In genomic region chr13:81540777-81541176, GRCh38 we compare ENCODE assay signal across 13 cellular contexts.
DNase-seq lines count a peak whose midpoint lies in the region; ATAC-seq and TF ChIP-seq lines count a peak whose summit lies in the region.
"Had no signal": no experiment of that assay in that cellular context is flagged by ENCODE, and none has a peak within 500 bp of the region (broad histone marks: within the 10 kb centered on the region; RNA-seq: fewer than 3 reads in every experiment).

No MANE protein-coding gene starts in this region.

- H3K36me3 Mint-ChIP-seq in stimulated activated effector memory CD8-positive, alpha-beta T cell treated with anti-CD3 and anti-CD28 coated beads, Interleukin-12 subunit alpha, Interleukin-12 subunit beta, amount 100 ng/mL, for 72 hours: no peaks in the 10 kb centered on the region
- H3K36me3 Mint-ChIP-seq: activated CD4-positive, alpha-beta memory T cell treated with anti-CD3 and anti-CD28 coated beads for 36 hours; activated naive CD8-positive, alpha-beta T cell treated with anti-CD3 and anti-CD28 coated beads, Interleukin-2, amount 10 ng/mL, durations not matched to agents 7 days and 5 days had no signal

- H3K27ac Mint-ChIP-seq in stimulated activated effector memory CD8-positive, alpha-beta T cell treated with anti-CD3 and anti-CD28 coated beads, Interleukin-12 subunit alpha, Interleukin-12 subunit beta, amount 100 ng/mL, for 72 hours: no peak overlapping the region
- H3K27ac Mint-ChIP-seq: activated CD4-positive, alpha-beta memory T cell treated with anti-CD3 and anti-CD28 coated beads for 36 hours; activated naive CD8-positive, alpha-beta T cell treated with anti-CD3 and anti-CD28 coated beads, Interleukin-2, amount 10 ng/mL, durations not matched to agents 7 days and 5 days had no signal

- peak; percentile 16 for DNase-seq in NCI-H748 (lab: John Stamatoyannopoulos, UW; ENCODE audit: unreplicated experiment)
- DNase-seq in NCI-H748 treated with DMSO at 0.1 percent for 48 hours (lab: John Stamatoyannopoulos, UW): no peak
- peak; percentile 57 for DNase-seq in OCI-M1 (lab: John Stamatoyannopoulos, UW)
- DNase-seq in epithelial cell of proximal tubule (ENCODE audit: low read depth): no peak
- peak; percentile 36 for DNase-seq in renal cortical epithelial cell (ENCODE audit: low read depth)
- no peak for DNase-seq in NCI-H2196 (lab: John Stamatoyannopoulos, UW; ENCODE audit: unreplicated experiment)
- no peak for DNase-seq in stimulated activated effector memory CD8-positive, alpha-beta T cell treated with anti-CD3 and anti-CD28 coated beads, Interleukin-12 subunit alpha, Interleukin-12 subunit beta, amount 100 ng/mL, for 72 hours (ENCODE audit: low spot score in 2 of 2)
- DNase-seq: activated CD4-positive, alpha-beta memory T cell treated with anti-CD3 and anti-CD28 coated beads for 36 hours; activated naive CD8-positive, alpha-beta T cell treated with anti-CD3 and anti-CD28 coated beads, Interleukin-2, amount 10 ng/mL, durations not matched to agents 7 days and 5 days; islet precursor cell; Right ventricle myocardium superior; tibial artery had no signal

- no peak overlapping the region for H3K4me3 Mint-ChIP-seq in stimulated activated effector memory CD8-positive, alpha-beta T cell treated with anti-CD3 and anti-CD28 coated beads, Interleukin-12 subunit alpha, Interleukin-12 subunit beta, amount 100 ng/mL, for 72 hours
- H3K4me3 Mint-ChIP-seq: activated CD4-positive, alpha-beta memory T cell treated with anti-CD3 and anti-CD28 coated beads for 36 hours; activated naive CD8-positive, alpha-beta T cell treated with anti-CD3 and anti-CD28 coated beads, Interleukin-2, amount 10 ng/mL, durations not matched to agents 7 days and 5 days had no signal

- H3K4me3 ChIP-seq in epithelial cell of proximal tubule (ENCODE audit: low read depth, low read length): no peak overlapping the region
- H3K4me3 ChIP-seq: tibial artery had no signal

- TF ChIP-seq CTCF in epithelial cell of proximal tubule (conservative IDR thresholded peaks at IDR 0.05; ENCODE audit: low read depth, low read length): peak; percentile 69

- ATAC-seq in GM18868 (IDR thresholded peaks at IDR 0.05; ENCODE audit: unreplicated experiment): no peak
- no peak for ATAC-seq in stimulated activated effector memory CD8-positive, alpha-beta T cell treated with anti-CD3 and anti-CD28 coated beads, Interleukin-12 subunit alpha, Interleukin-12 subunit beta, amount 100 ng/mL, for 72 hours

- no peaks in the 10 kb centered on the region for H3K4me1 Mint-ChIP-seq in stimulated activated effector memory CD8-positive, alpha-beta T cell treated with anti-CD3 and anti-CD28 coated beads, Interleukin-12 subunit alpha, Interleukin-12 subunit beta, amount 100 ng/mL, for 72 hours
- H3K4me1 Mint-ChIP-seq: activated naive CD8-positive, alpha-beta T cell treated with anti-CD3 and anti-CD28 coated beads, Interleukin-2, amount 10 ng/mL, durations not matched to agents 7 days and 5 days had no signal

- H3K9me3 Mint-ChIP-seq in stimulated activated effector memory CD8-positive, alpha-beta T cell treated with anti-CD3 and anti-CD28 coated beads, Interleukin-12 subunit alpha, Interleukin-12 subunit beta, amount 100 ng/mL, for 72 hours: peaks cover 20% of the 10 kb centered on the region

Comparison
In these comparisons a context has a peak if more than half of its experiments do, and no peak if none do; other contexts are left out.
1. DNase-seq: peak in NCI-H748 (single experiment), OCI-M1 (single experiment) and renal cortical epithelial cell (single experiment); none in NCI-H748 treated with DMSO at 0.1 percent for 48 hours (single experiment), epithelial cell of proximal tubule (single experiment), NCI-H2196 (single experiment) and stimulated activated effector memory CD8-positive, alpha-beta T cell treated with anti-CD3 and anti-CD28 coated beads, Interleukin-12 subunit alpha, Interleukin-12 subunit beta, amount 100 ng/mL, for 72 hours (0 of 2).